8 cellular contexts compared by ENCODE assay signal in genomic region chr18:9951022-9951859, GRCh38. TPM values are rescaled to one million over a fixed set of nuclear protein-coding genes. Genes with fewer than 3 reads are reported as not detected.
DNase-seq lines count a peak whose midpoint lies in the region; ATAC-seq, FAIRE-seq and TF ChIP-seq lines count a peak whose summit lies in the region.

No MANE protein-coding gene starts in this region.

- H3K27me3 Mint-ChIP-seq in brain: no peaks in the 10 kb centered on the region

- H2AFZ ChIP-seq in keratinocyte (ENCODE audit: control insufficient read depth, low read length): no peak overlapping the region

- H3K9me3 Mint-ChIP-seq in brain: no peaks in the 10 kb centered on the region

- H3K4me1 ChIP-seq in keratinocyte (ENCODE audit: control insufficient read depth, extremely low read depth, insufficient read depth, low read length): peaks cover 21% of the 10 kb centered on the region
- H3K4me1 ChIP-seq in thyroid gland: no peaks in the 10 kb centered on the region

- peak; percentile 65 for FAIRE-seq in keratinocyte (lab: Jason Lieb, UNC)

- peak overlapping the region; percentile 49 to 90 (median 67) for H3K27ac Mint-ChIP-seq in brain

- H3K9me3 ChIP-seq in keratinocyte (ENCODE audit: control insufficient read depth, low read depth, low read length): no peaks in the 10 kb centered on the region
- H3K9me3 ChIP-seq in thyroid gland: no peaks in the 10 kb centered on the region

- peaks cover 17% of the 10 kb centered on the region for H3K4me1 Mint-ChIP-seq in brain

- H3K27me3 ChIP-seq in BJ (ENCODE audit: control insufficient read depth, insufficient read depth, low read length) (no peaks in the 10 kb centered on the region), keratinocyte (ENCODE audit: control insufficient read depth, extremely low read depth, insufficient read depth, low read length) (no peaks in the 10 kb centered on the region), thyroid gland (no peaks in the 10 kb centered on the region)

- DNase-seq in BJ (ENCODE audit: low read depth): no peak
- DNase-seq in NCI-H69 (lab: John Stamatoyannopoulos, UW): peak; percentile 83
- no peak for DNase-seq in keratinocyte (ENCODE audit: low read depth, low spot score)
- DNase-seq in thyroid gland: no peak

- peak; percentile 64 for ATAC-seq in GM18868 (IDR thresholded peaks at IDR 0.05; ENCODE audit: unreplicated experiment)
- ATAC-seq in HG03469 (IDR thresholded peaks at IDR 0.05; ENCODE audit: unreplicated experiment): no peak
- ATAC-seq in HG02981 (IDR thresholded peaks at IDR 0.05; ENCODE audit: unreplicated experiment): no peak

- H3K4me3 Mint-ChIP-seq in brain: no peak overlapping the region

- POLR2A ChIA-PET in BJ (lab: Charles Lee): no interaction called here

- peaks cover 1% of the 10 kb centered on the region for H3K36me3 ChIP-seq in BJ (ENCODE audit: control insufficient read depth, insufficient read depth, low read length)
- peaks cover 9 to 40% of the 10 kb centered on the region in 2 experiments for H3K36me3 ChIP-seq in keratinocyte (ENCODE audit: control insufficient read depth in 2 of 2, extremely low read depth in 1 of 2, insufficient read depth in 2 of 2, low read length in 2 of 2)
- peaks cover 31 to 32% of the 10 kb centered on the region in 2 donors for H3K36me3 ChIP-seq in thyroid gland

- H3K4me3 ChIP-seq in BJ (ENCODE audit: low read depth, low read length): no peak overlapping the region
- no peak overlapping the region for H3K4me3 ChIP-seq in keratinocyte (ENCODE audit: control insufficient read depth in 2 of 3, extremely low read depth in 1 of 3, insufficient read depth in 2 of 3, low read depth in 1 of 3, low read length in 3 of 3)
- no peak overlapping the region for H3K4me3 ChIP-seq in thyroid gland (replicated peaks in 1 of 3)

- no peak for TF ChIP-seq POLR2A in thyroid gland (IDR thresholded peaks at IDR 0.05)

- no peak overlapping the region for H3K4me2 ChIP-seq in keratinocyte (ENCODE audit: control insufficient read depth, extremely low read depth, insufficient read depth, low read depth, low read length)

- peaks cover 2% of the 10 kb centered on the region for H3K9me1 ChIP-seq in keratinocyte (ENCODE audit: control insufficient read depth, extremely low read depth, insufficient read depth, low read length)

- 80 to 85% methylated on average over 9 of the region's 9 CpGs for WGBS in thyroid gland, 2 donors

- H4K20me1 ChIP-seq in keratinocyte (ENCODE audit: control insufficient read depth, extremely low read depth, insufficient read depth, low read length): peaks cover 3% of the 10 kb centered on the region

- peaks cover 62% of the 10 kb centered on the region for H3K36me3 Mint-ChIP-seq in brain

- dilution Hi-C loops in keratinocyte (cut with MboI; ENCODE audit: extremely low pct_ligation_motif_present, low sequenced_read_pairs): no loop called here

- peaks cover 38% of the 10 kb centered on the region for H3K79me2 ChIP-seq in keratinocyte (ENCODE audit: control insufficient read depth, insufficient read depth, low read length)

- intact Hi-C loops in thyroid gland (cut with DNase I): no loop called here

- peak; percentile 76 for TF ChIP-seq CTCF in BJ (IDR thresholded peaks at IDR 0.05; ENCODE audit: insufficient read depth, low read depth, low read length)
- peak; percentile 63 to 73 for TF ChIP-seq CTCF in brain (conservative IDR thresholded peaks at IDR 0.05)
- peak; percentile 76 to 80 (median 79) for TF ChIP-seq CTCF in keratinocyte (optimal IDR thresholded peaks at IDR 0.05 in 1 of 3, IDR thresholded peaks at IDR 0.05 in 1 of 3, conservative IDR thresholded peaks at IDR 0.05 in 1 of 3; ENCODE audit: extremely low read depth in 1 of 3, insufficient read depth in 2 of 3, low read length in 3 of 3)
- peak in 5 of 6 experiments; percentile 14 to 40 (median 27) for TF ChIP-seq CTCF in thyroid gland (IDR thresholded peaks at IDR 0.05)

- H3K27ac ChIP-seq in keratinocyte (ENCODE audit: control insufficient read depth, insufficient read depth, low read length): peak overlapping the region; percentile 36
- H3K27ac ChIP-seq in thyroid gland: no peak overlapping the region

- CTCF ChIA-PET in BJ (lab: Yijun Ruan, JAX): interaction anchor here (0.6 to 3.2 kb wide), 20 partner anchors 9 to 1385 kb away, joined by 3 to 21 read pairs (median 3); no protein-coding TSS in a partner anchor

- H3K9ac ChIP-seq in keratinocyte (ENCODE audit: control insufficient read depth, extremely low read depth, insufficient read depth, low read length): no peak overlapping the region

RNA-seq across cellular contexts. Expression of gene VAPA, which starts 37.4 kb away (rescaled TPM):
- 170 and 301 TPM in 2 replicates for polyA plus RNA-seq in BJ (2011; rRNA removed)
- 55.0 and 62.3 TPM in 2 replicates for polyA minus RNA-seq in BJ (2011; rRNA and poly(A)+ RNA removed)
- polyA plus RNA-seq in brain (ENCODE audit: insufficient read depth, low read depth, low replicate concordance): 182 TPM
- 174 to 350 TPM (median 267 TPM) in 3 replicates for polyA plus RNA-seq in keratinocyte
- polyA plus RNA-seq in keratinocyte (2011; ENCODE audit: low read depth): 170 TPM
- polyA plus RNA-seq in keratinocyte (2011; cell fraction: cytosol; rRNA removed): 244 and 459 TPM in 2 replicates
- 146 and 198 TPM in 2 replicates for polyA plus RNA-seq in keratinocyte (2011; cell fraction: nucleus; rRNA removed)
- 143 and 223 TPM in 2 replicates for polyA plus RNA-seq in keratinocyte (2012; ENCODE audit: low replicate concordance)
- 18.6 to 194 TPM (median 79.0 TPM) in 3 replicates for polyA minus RNA-seq in keratinocyte
- 163 TPM for polyA minus RNA-seq in keratinocyte (2011; cell fraction: cytosol; rRNA and poly(A)+ RNA removed)
- 37.4 and 91.5 TPM in 2 replicates for polyA minus RNA-seq in keratinocyte (2011; cell fraction: nucleus; rRNA and poly(A)+ RNA removed)
- total RNA-seq in thyroid gland: 100 to 1,000 TPM; 232 to 261 (median 244) TPM

Comparison
In these comparisons a context has a peak if more than half of its experiments do, and no peak if none do; other contexts are left out.
1. CTCF ChIP-seq: peak in every context shown above with its lines; median percentile 79 in keratinocyte; 76 in BJ; 68 in brain; 27 in thyroid gland.